8 cellular contexts compared by ENCODE assay signal in genomic region chr12:116547955-116548471, GRCh38. TPM values are rescaled to one million over a fixed set of nuclear protein-coding genes. Genes with fewer than 3 reads are reported as not detected.
DNase-seq lines count a peak whose midpoint lies in the region; ATAC-seq, FAIRE-seq and TF ChIP-seq lines count a peak whose summit lies in the region.

No MANE protein-coding gene starts in this region.

- H3K4me3 ChIP-seq in right lobe of liver = no peak overlapping the region
- no peak overlapping the region for H3K4me3 ChIP-seq in HepG2 (replicated peaks in 1 of 3; ENCODE audit: insufficient read depth in 1 of 3, low read depth in 2 of 3, low read length in 3 of 3)
- H3K4me3 ChIP-seq in colonic mucosa = no peak overlapping the region

- TF ChIP-seq POLR2A in right lobe of liver (IDR thresholded peaks at IDR 0.05) = no peak
- TF ChIP-seq POLR2A in HepG2 (IDR thresholded peaks at IDR 0.05; ENCODE audit: insufficient read depth in 1 of 2, low read depth in 2 of 2, low read length in 2 of 2) = no peak

- H3K79me2 ChIP-seq in HepG2 (ENCODE audit: insufficient read depth, low read length) = no peaks in the 10 kb centered on the region

- WGBS in right lobe of liver (ENCODE audit: insufficient coverage, low coverage, low lambda C conversion rate, missing lambda C conversion rate) = 34% methylated on average over 8 of the region's 10 CpGs
- WGBS in HepG2 (ENCODE audit: low lambda C conversion rate) = 37% methylated on average over 9 of the region's 10 CpGs

- no peaks in the 10 kb centered on the region for H3K36me3 ChIP-seq in right lobe of liver
- no peaks in the 10 kb centered on the region for H3K36me3 ChIP-seq in HepG2 (replicated peaks in 1 of 2; ENCODE audit: control insufficient read depth in 1 of 2, insufficient read depth in 2 of 2, low read length in 2 of 2)
- no peaks in the 10 kb centered on the region for H3K36me3 ChIP-seq in colonic mucosa

- no peaks in the 10 kb centered on the region for H3K4me1 ChIP-seq in right lobe of liver
- H3K4me1 ChIP-seq in HepG2 (ENCODE audit: insufficient read depth, low read length) = no peaks in the 10 kb centered on the region
- H3K4me1 ChIP-seq in colonic mucosa = no peaks in the 10 kb centered on the region

- intact Hi-C loops in right lobe of liver (cut with DNase I) (no loop called here), HepG2 (cut with micrococcal nuclease; ENCODE audit: unreplicated experiment) (no loop called here), colonic mucosa (cut with DNase I) (no loop called here)

- H3K9me3 ChIP-seq in right lobe of liver (no peaks in the 10 kb centered on the region), HepG2 (ENCODE audit: low read length) (no peaks in the 10 kb centered on the region), colonic mucosa (no peaks in the 10 kb centered on the region)

- CTCF ChIA-PET in HepG2 (lab: Yijun Ruan, JAX; ENCODE audit: low intra/inter-chr PET ratio, low total read pairs) = no interaction called here

- ATAC-seq in right lobe of liver = peak in 3 of 4 donors; percentile 23 to 51 (median 42)
- ATAC-seq in HepG2 = no peak
- ATAC-seq in HG03460 (IDR thresholded peaks at IDR 0.05; ENCODE audit: unreplicated experiment) = peak; percentile 96

- TF ChIP-seq RAD21 in HepG2 (CRISPR knock-in tag; IDR thresholded peaks at IDR 0.05) = no peak

- H3K27ac ChIP-seq in right lobe of liver (no peak overlapping the region), HepG2 (ENCODE audit: extremely low read length, insufficient read depth, low read length) (no peak overlapping the region), colonic mucosa (no peak overlapping the region)

- POLR2A ChIA-PET in HepG2 (lab: Yijun Ruan, JAX) = no interaction called here

- no peaks in the 10 kb centered on the region for H3K27me3 ChIP-seq in right lobe of liver
- peaks cover 0 to 5% of the 10 kb centered on the region in 2 experiments; a peak in 1 of 5 replicates for H3K27me3 ChIP-seq in HepG2 (ENCODE audit: control insufficient read depth in 1 of 2, insufficient read depth in 2 of 2, low read length in 2 of 2)
- no peaks in the 10 kb centered on the region for H3K27me3 ChIP-seq in colonic mucosa

- DNase-seq in right lobe of liver (peak in 1 of 3 donors; percentile 27), HepG2 (ENCODE audit: low spot score) (no peak), astrocyte of the hippocampus (ENCODE audit: low read depth, low spot score) (peak; percentile 28), urothelium cell line (ENCODE audit: low spot score) (peak; percentile 37), middle frontal gyrus (ENCODE audit: extremely low spot score, low spot score) (no peak), colonic mucosa (no peak)
- no peak for DNase-seq in activated CD4-positive, alpha-beta T cell treated with anti-CD3 and anti-CD28 coated beads for 4 hours

- H3K9ac ChIP-seq in HepG2 (ENCODE audit: insufficient read depth, low read depth, low read length) = no peak overlapping the region
- no peak overlapping the region for H3K9ac ChIP-seq in colonic mucosa (ENCODE audit: low read depth in 2 of 2, low read length in 2 of 2)

- no peak for FAIRE-seq in HepG2 (lab: Jason Lieb, UNC)
- no peak for FAIRE-seq in urothelium cell line (lab: Jason Lieb, UNC)

- no peaks in the 10 kb centered on the region for H4K20me1 ChIP-seq in HepG2 (ENCODE audit: insufficient read depth, low read length)

- TF ChIP-seq CTCF in right lobe of liver (IDR thresholded peaks at IDR 0.05) (no peak), HepG2 (CRISPR knock-in tag; IDR thresholded peaks at IDR 0.05) (no peak), colonic mucosa (IDR thresholded peaks at IDR 0.05) (no peak)

- in situ Hi-C loops in HepG2 (cut with HindIII; ENCODE audit: extremely low pct_ligation_motif_present, low pct_unique_long_range_greater_than_20kb) = no loop called here

- no peak overlapping the region for H3K4me2 ChIP-seq in HepG2 (ENCODE audit: low read depth, low read length)

- no peak overlapping the region for H2AFZ ChIP-seq in HepG2 (ENCODE audit: low read length)

- no TSS peak for BruUV-seq in HepG2 (replicated peaks; lab: Mats Ljungman, UMichigan)

- TF ChIP-seq EP300 in HepG2 (IDR thresholded peaks at IDR 0.05; ENCODE audit: low read depth in 2 of 2, low read length in 2 of 2) (no peak), HepG2 (CRISPR knock-in tag; IDR thresholded peaks at IDR 0.05; ENCODE audit: borderline replicate concordance) (no peak)

TF ChIP-seq in HepG2, 621 proteins besides CTCF, POLR2A, EP300 and RAD21 (continues in another document):
- TF ChIP-seq ZNF101 (CRISPR knock-in tag; IDR thresholded peaks at IDR 0.05; ENCODE audit: borderline replicate concordance, low read depth) (no peak), PATZ1 (CRISPR knock-in tag; IDR thresholded peaks at IDR 0.05) (no peak), ZNF672 (CRISPR knock-in tag; IDR thresholded peaks at IDR 0.05) (no peak), SNAPC2 (CRISPR knock-in tag; IDR thresholded peaks at IDR 0.05) (no peak), ZNF264 (CRISPR knock-in tag; IDR thresholded peaks at IDR 0.05) (no peak), DNMT3B (CRISPR knock-in tag; conservative IDR thresholded peaks at IDR 0.05) (no peak), RORA (CRISPR knock-in tag; IDR thresholded peaks at IDR 0.05) (no peak), ZFX (CRISPR knock-in tag; IDR thresholded peaks at IDR 0.05; ENCODE audit: low read depth) (no peak), ZFP41 (CRISPR knock-in tag; IDR thresholded peaks at IDR 0.05; ENCODE audit: borderline replicate concordance) (no peak), ZNF10 (CRISPR knock-in tag; IDR thresholded peaks at IDR 0.05; ENCODE audit: borderline replicate concordance, low read depth) (no peak), ZNF749 (CRISPR knock-in tag; IDR thresholded peaks at IDR 0.05; ENCODE audit: borderline replicate concordance) (no peak)

RNA-seq across cellular contexts. Expression of gene MAP1LC3B2, which starts 11.2 kb away (rescaled TPM):
- total RNA-seq in right lobe of liver (1 to 10 TPM in 1 of 6 experiments, under 1 TPM in 2, not detected in 3; 0.59 to 1.0 (median 0.70) TPM), HepG2 (2016; rRNA removed; fragmentation: Illumina TruSeq; extraction: Trizol) (0.60 and 0.70 TPM in 2 replicates), colonic mucosa (1 to 10 TPM in 1 of 2 donors, under 1 TPM in 1; 0.93 to 1.2 TPM)
- 0.62 TPM in 1 of 2 replicates, not detected in the other for total RNA-seq in HepG2 (2016; cell fraction: cytosol; rRNA removed; fragmentation: Illumina TruSeq; extraction: Trizol; ENCODE audit: low read depth)
- total RNA-seq in HepG2 (2016; cell fraction: insoluble cytoplasmic fraction; rRNA removed; fragmentation: Illumina TruSeq; extraction: Trizol) = 0.84 and 0.98 TPM in 2 replicates
- total RNA-seq in HepG2 (2016; cell fraction: membrane; rRNA removed; fragmentation: Illumina TruSeq; extraction: Trizol) = not detected in 2 replicates
- total RNA-seq in HepG2 (2016; cell fraction: nucleus; rRNA removed; fragmentation: Illumina TruSeq; extraction: Trizol) = 0.81 TPM in 1 of 2 replicates, not detected in the other
- polyA plus RNA-seq in HepG2 (2011; rRNA removed) = 2.1 and 2.2 TPM in 2 replicates
- polyA plus RNA-seq in HepG2 (2011; cell fraction: cytosol; rRNA removed) = 0.27 and 1.1 TPM in 2 replicates
- polyA plus RNA-seq in HepG2 (2011; cell fraction: nucleus; rRNA removed) = 0.38 TPM in 1 of 2 replicates, not detected in the other
- polyA plus RNA-seq in HepG2 (2012) = 6.8 and 8.0 TPM in 2 replicates
- polyA plus RNA-seq in HepG2 (2016; cell fraction: cytosol; fragmentation: Illumina TruSeq; extraction: Trizol; ENCODE audit: low read depth) = 0.40 and 1.3 TPM in 2 replicates
- 2.8 and 3.3 TPM in 2 replicates for polyA plus RNA-seq in HepG2 (2016; cell fraction: insoluble cytoplasmic fraction; fragmentation: Illumina TruSeq; extraction: Trizol; ENCODE audit: low read depth)
- 0.83 and 1.4 TPM in 2 replicates for polyA plus RNA-seq in HepG2 (2016; cell fraction: membrane; fragmentation: Illumina TruSeq; extraction: Trizol; ENCODE audit: low read depth)
- 1.6 and 1.9 TPM in 2 replicates for polyA plus RNA-seq in HepG2 (2016; cell fraction: nucleus; fragmentation: Illumina TruSeq; extraction: Trizol; ENCODE audit: insufficient read depth, low read depth)
- 0.46 and 0.84 TPM in 2 replicates for polyA minus RNA-seq in HepG2 (2011; rRNA and poly(A)+ RNA removed; ENCODE audit: low replicate concordance)
- not detected in 2 replicates for polyA minus RNA-seq in HepG2 (2011; cell fraction: cytosol; rRNA and poly(A)+ RNA removed)
- not detected in 2 replicates for polyA minus RNA-seq in HepG2 (2011; cell fraction: nucleus; rRNA and poly(A)+ RNA removed)

Comparison
In these comparisons a context has a peak if more than half of its experiments do, and no peak if none do; other contexts are left out.
1. DNase-seq: peak in astrocyte of the hippocampus (single experiment) and urothelium cell line (single experiment); none in HepG2 (single experiment), middle frontal gyrus (single experiment), activated CD4-positive, alpha-beta T cell treated with anti-CD3 and anti-CD28 coated beads for 4 hours (0 of 2) and colonic mucosa (single experiment).